In genomic region chr20:62143976-62144825, GRCh38 we compare ENCODE assay signal across 8 cellular contexts. TPM values are rescaled to one million over a fixed set of nuclear protein-coding genes. Genes with fewer than 3 reads are reported as not detected.
DNase-seq lines count a peak whose midpoint lies in the region; ATAC-seq and TF ChIP-seq lines count a peak whose summit lies in the region.

No MANE protein-coding gene starts in this region.

- no peak for TF ChIP-seq CTCF in Loucy (conservative IDR thresholded peaks at IDR 0.05; ENCODE audit: low read length)

- H3K4me3 Mint-ChIP-seq in stimulated activated effector memory CD8-positive, alpha-beta T cell treated with anti-CD3 and anti-CD28 coated beads, Interleukin-12 subunit alpha, Interleukin-12 subunit beta, amount 100 ng/mL, for 72 hours, result peak overlapping the region; percentile 89

- H3K4me2 ChIP-seq in GM23248 (ENCODE audit: unreplicated experiment) (peak overlapping the region; percentile 92), Loucy (ENCODE audit: low read depth, low read length, poor library complexity, severe bottlenecking) (peak overlapping the region; percentile 100)

- peak overlapping the region; percentile 79 for H3K27ac ChIP-seq in GM23248

- H4K20me1 ChIP-seq in GM23248 (ENCODE audit: insufficient read depth) (peaks cover 15% of the 10 kb centered on the region), Loucy (ENCODE audit: insufficient read depth, low read length, poor library complexity, severe bottlenecking) (peaks cover 82% of the 10 kb centered on the region)

- DNase-seq in GF-D8 (lab: John Stamatoyannopoulos, UW) (peak; percentile 15), GM23248 (peak; percentile 88), ecto neural progenitor cell (ENCODE audit: low spot score) (peak; percentile 66), lung microvascular endothelial cell (ENCODE audit: low read depth in 2 of 2) (peak; percentile 79 to 80)
- peak; percentile 53 to 55 for DNase-seq in activated CD4-positive, alpha-beta T cell treated with anti-CD3 and anti-CD28 coated beads for 24 hours (ENCODE audit: low read depth in 2 of 2)
- DNase-seq in stimulated activated effector memory CD8-positive, alpha-beta T cell treated with anti-CD3 and anti-CD28 coated beads, Interleukin-12 subunit alpha, Interleukin-12 subunit beta, amount 100 ng/mL, for 72 hours (ENCODE audit: low spot score in 2 of 2), result peak; percentile 40 to 75

- no peaks in the 10 kb centered on the region for H3K9me3 ChIP-seq in GM23248 (ENCODE audit: low read depth)
- H3K9me3 ChIP-seq in Loucy (ENCODE audit: insufficient read depth, low read depth, low read length), result no peaks in the 10 kb centered on the region

- H3K9ac ChIP-seq in GM23248, result peak overlapping the region; percentile 94
- H3K9ac ChIP-seq in Loucy (ENCODE audit: low read depth, low read length, poor library complexity, severe bottlenecking), result peak overlapping the region; percentile 78

- peaks cover 24% of the 10 kb centered on the region for H3K4me1 ChIP-seq in GM23248 (ENCODE audit: insufficient read depth)
- peaks cover 44% of the 10 kb centered on the region for H3K4me1 ChIP-seq in Loucy (ENCODE audit: insufficient read depth, low read length, poor library complexity, severe bottlenecking)

- H3F3A ChIP-seq in GM23248 (ENCODE audit: insufficient read depth) (peaks cover 31% of the 10 kb centered on the region), Loucy (ENCODE audit: low read depth) (no peaks in the 10 kb centered on the region)

- H3K9me2 ChIP-seq in GM23248 (ENCODE audit: insufficient read depth) (no peaks in the 10 kb centered on the region), Loucy (replicated peaks; ENCODE audit: low read depth, low read length) (no peaks in the 10 kb centered on the region)

- H3K4me3 ChIP-seq in GM23248, result peak overlapping the region; percentile 76
- H3K4me3 ChIP-seq in Loucy (ENCODE audit: low read length, poor library complexity, severe bottlenecking), result peak overlapping the region; percentile 94

- H2AFZ ChIP-seq in GM23248 (peak overlapping the region; percentile 58), Loucy (ENCODE audit: low read length) (peak overlapping the region; percentile 58; the same call in 1 of the 2 replicates)

- H3K4me1 Mint-ChIP-seq in stimulated activated effector memory CD8-positive, alpha-beta T cell treated with anti-CD3 and anti-CD28 coated beads, Interleukin-12 subunit alpha, Interleukin-12 subunit beta, amount 100 ng/mL, for 72 hours, result peaks cover 55% of the 10 kb centered on the region

- 1% methylated on average over 57 to 91 of the region's 100 CpGs for whole genome bisulfite sequencing in GM23248 (ENCODE audit: low coverage in 1 of 2, low lambda C conversion rate in 2 of 2, missing lambda C conversion rate in 2 of 2), 2 experiments

- H3K27me3 ChIP-seq in GM23248 (replicated peaks; ENCODE audit: insufficient read depth) (no peaks in the 10 kb centered on the region), Loucy (ENCODE audit: insufficient read depth, low read length, poor library complexity, severe bottlenecking) (no peaks in the 10 kb centered on the region)

- peak overlapping the region; percentile 56 for H3K27ac Mint-ChIP-seq in stimulated activated effector memory CD8-positive, alpha-beta T cell treated with anti-CD3 and anti-CD28 coated beads, Interleukin-12 subunit alpha, Interleukin-12 subunit beta, amount 100 ng/mL, for 72 hours

- no peaks in the 10 kb centered on the region for H3K9me3 Mint-ChIP-seq in stimulated activated effector memory CD8-positive, alpha-beta T cell treated with anti-CD3 and anti-CD28 coated beads, Interleukin-12 subunit alpha, Interleukin-12 subunit beta, amount 100 ng/mL, for 72 hours

- peak; percentile 31 for ATAC-seq in stimulated activated effector memory CD8-positive, alpha-beta T cell treated with anti-CD3 and anti-CD28 coated beads, Interleukin-12 subunit alpha, Interleukin-12 subunit beta, amount 100 ng/mL, for 72 hours
- ATAC-seq in GM21786 (IDR thresholded peaks at IDR 0.05; ENCODE audit: unreplicated experiment), result no peak

- in situ Hi-C loops in GM23248 (cut with MboI), result no loop called here

- H3K79me2 ChIP-seq in GM23248 (ENCODE audit: insufficient read depth), result peaks cover 88% of the 10 kb centered on the region
- peaks cover 92% of the 10 kb centered on the region for H3K79me2 ChIP-seq in Loucy (ENCODE audit: insufficient read depth, low read length)

- peaks cover 44% of the 10 kb centered on the region for H3K36me3 Mint-ChIP-seq in stimulated activated effector memory CD8-positive, alpha-beta T cell treated with anti-CD3 and anti-CD28 coated beads, Interleukin-12 subunit alpha, Interleukin-12 subunit beta, amount 100 ng/mL, for 72 hours

- H3K36me3 ChIP-seq in GM23248 (ENCODE audit: low read depth) (peaks cover 14% of the 10 kb centered on the region), Loucy (ENCODE audit: insufficient read depth, low read length) (peaks cover 13% of the 10 kb centered on the region; the same call in 1 of the 2 replicates)

RNA-seq across cellular contexts. Expression of gene SS18L1, which starts 0.6 kb away (rescaled TPM):
- total RNA-seq in GM23248 (2014; rRNA removed; shearing (Covaris generic)), result 7.5 and 8.8 TPM in 2 replicates
- 1.5 and 2.3 TPM in 2 replicates for polyA plus RNA-seq in GM23248 (2016; fragmentation: Nextera tagmentation; extraction: Ambion mirVana)
- 6.8 and 8.1 TPM in 2 replicates for total RNA-seq in lung microvascular endothelial cell

RNA-seq across cellular contexts. Expression of gene PSMA7, which starts 1.0 kb away (rescaled TPM):
- 268 and 308 TPM in 2 replicates for total RNA-seq in GM23248 (2014; rRNA removed; shearing (Covaris generic))
- polyA plus RNA-seq in GM23248 (2016; fragmentation: Nextera tagmentation; extraction: Ambion mirVana), result 488 and 493 TPM in 2 replicates
- total RNA-seq in lung microvascular endothelial cell, result 293 and 309 TPM in 2 replicates

RNA-seq across cellular contexts. Expression of gene LSM14B, which starts 21.9 kb away (rescaled TPM):
- 28.0 and 30.0 TPM in 2 replicates for total RNA-seq in GM23248 (2014; rRNA removed; shearing (Covaris generic))
- polyA plus RNA-seq in GM23248 (2016; fragmentation: Nextera tagmentation; extraction: Ambion mirVana), result 1.0 and 1.3 TPM in 2 replicates
- 21.1 and 25.0 TPM in 2 replicates for total RNA-seq in lung microvascular endothelial cell

RNA-seq across cellular contexts. Expression of gene MTG2, which starts 38.6 kb away (rescaled TPM):
- 20.2 and 30.5 TPM in 2 replicates for total RNA-seq in GM23248 (2014; rRNA removed; shearing (Covaris generic))
- polyA plus RNA-seq in GM23248 (2016; fragmentation: Nextera tagmentation; extraction: Ambion mirVana), result 17.3 and 17.5 TPM in 2 replicates
- total RNA-seq in lung microvascular endothelial cell, result 7.4 and 10.9 TPM in 2 replicates

Comparison
In these comparisons a context has a peak if more than half of its experiments do, and no peak if none do; other contexts are left out.
1. DNase-seq: peak in every context shown above with its lines; median percentile 88 in GM23248; 80 in lung microvascular endothelial cell; 66 in ecto neural progenitor cell; 58 in stimulated activated effector memory CD8-positive, alpha-beta T cell treated with anti-CD3 and anti-CD28 coated beads, Interleukin-12 subunit alpha, Interleukin-12 subunit beta, amount 100 ng/mL, for 72 hours; 54 in activated CD4-positive, alpha-beta T cell treated with anti-CD3 and anti-CD28 coated beads for 24 hours; 15 in GF-D8.